Comparison of ENCODE assay signal across 19 cellular contexts in genomic region chr12:106720696-106721095, GRCh38. TPM values are rescaled to one million over a fixed set of nuclear protein-coding genes. Genes with fewer than 3 reads are reported as not detected.
A peak's percentile ranks its signal among the peaks of the same experiment; 100 is the strongest.
DNase-seq lines count a peak whose midpoint lies in the region; ATAC-seq, FAIRE-seq and TF ChIP-seq lines count a peak whose summit lies in the region.
"Had no signal": no experiment of that assay in that cellular context is flagged by ENCODE, and none has a peak within 500 bp of the region (broad histone marks: within the 10 kb centered on the region; RNA-seq: fewer than 3 reads in every experiment).

No MANE protein-coding gene starts in this region.

- ATAC-seq in K562 (no peak), upper lobe of right lung (peak; percentile 22)
- ATAC-seq: GM23338 had no signal

- in situ Hi-C loops in K562 (cut with MboI) = no loop called here

- peak; percentile 18 for DNase-seq in DMS79 (lab: John Stamatoyannopoulos, UW)
- no peak for DNase-seq in K562 (ENCODE audit: extremely low read depth in 1 of 4, low spot score in 3 of 4)
- DNase-seq in osteocyte (ENCODE audit: extremely low spot score, unreplicated experiment) = peak; percentile 34
- no peak for DNase-seq in upper lobe of right lung
- DNase-seq in GM10248 (ENCODE audit: extremely low spot score) = no peak
- no peak for DNase-seq in stimulated activated CD4-positive, alpha-beta T cell treated with anti-CD3 and anti-CD28 coated beads, Interleukin-4, amount 100 ng/mL, for 1 hour
- no peak for DNase-seq in NCI-H1694 treated with DMSO at 0.1 percent for 48 hours (lab: John Stamatoyannopoulos, UW)
- DNase-seq: ACHN; BE2C; C1 segment of cervical spinal cord; CD4-positive, CD25-positive, alpha-beta regulatory T cell; CD8-positive, alpha-beta memory T cell; COR-L47; DMS 273 treated with DMSO at 0.1 percent for 48 hours; DMS53; GDM1; HCEC 1CT had no signal

- H2AFZ ChIP-seq in K562 (ENCODE audit: low read depth, low read length) = no peak overlapping the region
- H2AFZ ChIP-seq: GM23338 had no signal

- TF ChIP-seq RAD21 in K562 (CRISPR knock-in tag; conservative IDR thresholded peaks at IDR 0.05 in 1 of 2, IDR thresholded peaks at IDR 0.05 in 1 of 2) = no peak

- no peak for TF ChIP-seq POLR2A in K562 (conservative IDR thresholded peaks at IDR 0.05)

- H3K9me1 ChIP-seq in K562 (ENCODE audit: control insufficient read depth, insufficient read depth, low read length) = no peaks in the 10 kb centered on the region

- POLR2A ChIA-PET in K562 (lab: Yijun Ruan, JAX) = no interaction called here
- POLR2A ChIA-PET in GM10248 (lab: Yijun Ruan, JAX) = no interaction called here

- no peaks in the 10 kb centered on the region for H3K79me2 ChIP-seq in K562 (ENCODE audit: control insufficient read depth, insufficient read depth, low read length)

- 0% methylated on average over 5 of the region's 6 CpGs for WGBS in K562 (ENCODE audit: insufficient coverage, low coverage, missing lambda C conversion rate)

- no peaks in the 10 kb centered on the region for H4K20me1 ChIP-seq in K562 (replicated peaks; ENCODE audit: control insufficient read depth, insufficient read depth, low read length)

- CTCF ChIA-PET in K562 (lab: Yijun Ruan, JAX; ENCODE audit: low intra/inter-chr PET ratio) = no interaction called here
- CTCF ChIA-PET in GM10248 (lab: Yijun Ruan, JAX) = no interaction called here

- no peaks in the 10 kb centered on the region for H3K4me1 Mint-ChIP-seq in osteocyte (ENCODE audit: unreplicated experiment)
- H3K4me1 Mint-ChIP-seq: CD4-positive, CD25-positive, alpha-beta regulatory T cell had no signal

- no peak for TF ChIP-seq CTCF in K562 (IDR thresholded peaks at IDR 0.05 in 2 of 3, conservative IDR thresholded peaks at IDR 0.05 in 1 of 3; ENCODE audit: insufficient read depth in 2 of 3, low read depth in 1 of 3, low read length in 3 of 3)
- no peak for TF ChIP-seq CTCF in osteocyte (IDR thresholded peaks at IDR 0.05)
- no peak for TF ChIP-seq CTCF in upper lobe of right lung (IDR thresholded peaks at IDR 0.05)
- TF ChIP-seq CTCF in GM10248 (IDR thresholded peaks at IDR 0.05; ENCODE audit: control extremely low read depth, extremely low read depth, low read depth, missing control alignments) = no peak

- H3K36me3 Mint-ChIP-seq in osteocyte (ENCODE audit: unreplicated experiment) = no peaks in the 10 kb centered on the region
- H3K36me3 Mint-ChIP-seq: CD4-positive, CD25-positive, alpha-beta regulatory T cell; CD8-positive, alpha-beta memory T cell had no signal

- no peaks in the 10 kb centered on the region for H3K4me1 ChIP-seq in K562 (replicated peaks in 1 of 2; ENCODE audit: control insufficient read depth in 2 of 2, insufficient read depth in 2 of 2, low read length in 2 of 2)
- H3K4me1 ChIP-seq in upper lobe of right lung = no peaks in the 10 kb centered on the region
- H3K4me1 ChIP-seq: BE2C had no signal

- no peaks in the 10 kb centered on the region for H3K9me3 Mint-ChIP-seq in osteocyte (ENCODE audit: unreplicated experiment)
- H3K9me3 Mint-ChIP-seq: CD8-positive, alpha-beta memory T cell; GM23338 had no signal

- peaks cover 6 to 23% of the 10 kb centered on the region in 2 experiments; a peak in 3 of 5 replicates for H3K27me3 ChIP-seq in K562 (ENCODE audit: control insufficient read depth in 2 of 2, insufficient read depth in 2 of 2, low read length in 2 of 2)
- peaks cover 2% of the 10 kb centered on the region for H3K27me3 ChIP-seq in upper lobe of right lung
- H3K27me3 ChIP-seq: BE2C had no signal

- TF ChIP-seq EP300 in K562 (IDR thresholded peaks at IDR 0.05; ENCODE audit: low read length) = no peak

- FAIRE-seq in K562 (lab: Jason Lieb, UNC) = no peak
- FAIRE-seq: H54 had no signal

- H3K27ac Mint-ChIP-seq in osteocyte (ENCODE audit: unreplicated experiment) = no peak overlapping the region
- H3K27ac Mint-ChIP-seq: CD4-positive, CD25-positive, alpha-beta regulatory T cell; GM23338 had no signal

- no peak overlapping the region for H3K4me2 ChIP-seq in K562 (ENCODE audit: insufficient read depth, low read length)
- H3K4me2 ChIP-seq: GM23338 had no signal

- no peak overlapping the region for H3K4me3 ChIP-seq in K562
- H3K4me3 ChIP-seq in upper lobe of right lung = no peak overlapping the region
- H3K4me3 ChIP-seq: GM23338 had no signal

- intact Hi-C loops in K562 (cut with micrococcal nuclease) (no loop called here), upper lobe of right lung (cut with DNase I) (no loop called here)

- H3K9ac ChIP-seq in K562 (ENCODE audit: insufficient read depth in 1 of 2, low read depth in 2 of 2, low read length in 2 of 2) = no peak overlapping the region

- H3K36me3 ChIP-seq in K562 (ENCODE audit: control insufficient read depth, insufficient read depth, low read length) (no peaks in the 10 kb centered on the region), upper lobe of right lung (no peaks in the 10 kb centered on the region)
- H3K36me3 ChIP-seq: BE2C had no signal

- no peak overlapping the region for H3K4me3 Mint-ChIP-seq in osteocyte (ENCODE audit: unreplicated experiment)
- H3K4me3 Mint-ChIP-seq: CD4-positive, CD25-positive, alpha-beta regulatory T cell; CD8-positive, alpha-beta memory T cell; GM23338 had no signal

- H3K27ac ChIP-seq in K562 (ENCODE audit: extremely low read depth, low read depth, low read length) = no peak overlapping the region
- H3K27ac ChIP-seq in upper lobe of right lung = no peak overlapping the region

- peaks cover 17% of the 10 kb centered on the region for H3K27me3 Mint-ChIP-seq in osteocyte (ENCODE audit: unreplicated experiment)

- H3K9me3 ChIP-seq in K562 (replicated peaks; ENCODE audit: control insufficient read depth, insufficient read depth, low read depth, low read length) = no peaks in the 10 kb centered on the region
- no peaks in the 10 kb centered on the region for H3K9me3 ChIP-seq in upper lobe of right lung
- H3K9me3 ChIP-seq: BE2C had no signal

- no TSS peak for BruUV-seq in K562 (replicated peaks; lab: Mats Ljungman, UMichigan)

TF ChIP-seq in K562, 482 proteins besides CTCF, POLR2A, EP300 and RAD21:
- TF ChIP-seq PHF21A (IDR thresholded peaks at IDR 0.05; ENCODE audit: borderline replicate concordance, low read depth) (no peak), MAFG (tag; conservative IDR thresholded peaks at IDR 0.05) (0 out of 2 replicates have a peak, but pooled peaks have one; percentile 13)

RNA-seq across cellular contexts. Expression of gene RIC8B, which starts 53.8 kb away (rescaled TPM):
- 9.0 and 16.7 TPM in 2 replicates for total RNA-seq in K562 (2011; cell fraction: chromatin; rRNA removed; ENCODE audit: low replicate concordance)
- total RNA-seq in K562 (2011; cell fraction: nucleolus; rRNA removed) = 3.0 and 3.9 TPM in 2 replicates
- total RNA-seq in K562 (2011; cell fraction: nucleoplasm; rRNA removed) = 6.3 and 11.9 TPM in 2 replicates
- total RNA-seq in K562 (2014; rRNA removed) = 2.2 and 2.9 TPM in 2 replicates
- 5.6 and 5.9 TPM in 2 replicates for total RNA-seq in K562 (2014; rRNA removed; fragmentation: Illumina TruSeq; extraction: Trizol)
- 6.4 and 7.2 TPM in 2 replicates for total RNA-seq in K562 (2015; rRNA removed; fragmentation: Illumina TruSeq; extraction: Trizol)
- total RNA-seq in K562 (2021) = 6.0 and 6.7 TPM in 2 replicates
- 6.1 and 8.1 TPM in 2 replicates for polyA plus RNA-seq in K562 (2011; rRNA removed)
- polyA plus RNA-seq in K562 (2011; cell fraction: cytosol; rRNA removed) = 2.1 and 3.3 TPM in 2 replicates
- polyA plus RNA-seq in K562 (2011; cell fraction: nucleus; rRNA removed) = 7.4 and 10.2 TPM in 2 replicates
- polyA plus RNA-seq in K562 (2012) = 5.0 and 5.8 TPM in 2 replicates
- 4.8 and 4.9 TPM in 2 replicates for polyA plus RNA-seq in K562 (2014; fragmentation: Illumina TruSeq; extraction: Trizol)
- 1 to 10 TPM in 1 of 2 experiments, under 1 TPM in 1; 0.92 to 1.6 TPM for polyA plus RNA-seq in K562 (2014; fragmentation: Nextera tagmentation; extraction: Ambion mirVana)
- polyA plus RNA-seq in K562 (2014; rRNA removed) = 3.2 and 3.7 TPM in 2 replicates
- polyA minus RNA-seq in K562 (2011; rRNA and poly(A)+ RNA removed) = 17.3 and 20.0 TPM in 2 replicates
- polyA minus RNA-seq in K562 (2011; cell fraction: cytosol; rRNA and poly(A)+ RNA removed) = 2.3 and 6.4 TPM in 2 replicates
- polyA minus RNA-seq in K562 (2011; cell fraction: nucleus; rRNA and poly(A)+ RNA removed) = 7.8 and 13.4 TPM in 2 replicates
- total RNA-seq in osteocyte = 15.0 and 17.0 TPM in 2 replicates
- 11.6 TPM for total RNA-seq in upper lobe of right lung

Comparison
In these comparisons a context has a peak if more than half of its experiments do, and no peak if none do; other contexts are left out.
1. DNase-seq: peak in DMS79 (single experiment) and osteocyte (single experiment); none in K562 (0 of 4), upper lobe of right lung (single experiment), GM10248 (single experiment), stimulated activated CD4-positive, alpha-beta T cell treated with anti-CD3 and anti-CD28 coated beads, Interleukin-4, amount 100 ng/mL, for 1 hour (single experiment) and NCI-H1694 treated with DMSO at 0.1 percent for 48 hours (single experiment).